Comparison of ENCODE assay signal across 14 cellular contexts in the genomic region with DNA sequence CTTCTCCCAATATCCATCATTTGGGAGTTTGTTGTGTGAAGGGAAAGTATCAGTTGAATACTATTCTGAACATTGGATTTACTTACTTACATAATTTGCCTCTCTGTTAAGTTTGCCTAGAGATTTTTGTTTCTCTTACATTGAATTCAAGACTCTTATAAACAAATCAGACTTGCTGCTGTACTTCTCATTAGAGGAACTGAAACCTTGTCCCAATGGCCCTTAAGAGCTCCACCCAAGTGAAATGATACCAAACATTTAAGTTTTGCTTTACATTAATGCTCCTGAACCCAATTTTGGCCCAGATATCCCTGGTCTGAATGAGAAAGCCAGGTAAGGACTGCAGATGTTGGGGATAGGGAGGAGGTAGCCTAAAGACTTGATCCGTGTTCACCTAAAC.
A peak's percentile ranks its signal among the peaks of the same experiment; 100 is the strongest.
DNase-seq lines count a peak whose midpoint lies in the region; ATAC-seq lines count a peak whose summit lies in the region.
"Had no signal": no experiment of that assay in that cellular context is flagged by ENCODE, and none has a peak within 500 bp of the region (broad histone marks: within the 10 kb centered on the region; RNA-seq: fewer than 3 reads in every experiment).

No MANE protein-coding gene starts in this region.

- DNase-seq in NOMO-1 treated with dmso at 0.1 percent for 144 hours (lab: John Stamatoyannopoulos, UW; ENCODE audit: unreplicated experiment) (peak; percentile 53), medulla oblongata (ENCODE audit: extremely low spot score) (no peak), COLO668 (lab: John Stamatoyannopoulos, UW; ENCODE audit: unreplicated experiment) (no peak), globus pallidus (ENCODE audit: low spot score) (no peak)
- DNase-seq in stimulated activated CD8-positive, alpha-beta memory T cell treated with anti-CD3 and anti-CD28 coated beads, Interleukin-4, amount 100 ng/mL, for 48 hours: no peak
- DNase-seq: activated CD8-positive, alpha-beta memory T cell treated with anti-CD3 and anti-CD28 coated beads, Interleukin-2, amount 10 ng/mL, durations not matched to agents 7 days and 5 days; activated naive CD8-positive, alpha-beta T cell treated with anti-CD3 and anti-CD28 coated beads, Interleukin-2, amount 10 ng/mL, durations not matched to agents 7 days and 5 days; colonic mucosa; GDM1; NCI-H2029 treated with DMSO at 0.1 percent for 48 hours; uterus had no signal

- ATAC-seq in GM18867 (IDR thresholded peaks at IDR 0.05; ENCODE audit: unreplicated experiment): peak; percentile 70
- ATAC-seq in GM21529 (IDR thresholded peaks at IDR 0.05; ENCODE audit: unreplicated experiment): peak; percentile 38
- peak; percentile 40 for ATAC-seq in HG03108 (IDR thresholded peaks at IDR 0.05; ENCODE audit: unreplicated experiment)
- ATAC-seq: activated CD8-positive, alpha-beta memory T cell treated with anti-CD3 and anti-CD28 coated beads, Interleukin-2, amount 10 ng/mL, durations not matched to agents 7 days and 5 days had no signal
